Comparison of ENCODE assay signal across 8 cellular contexts in the genomic region with DNA sequence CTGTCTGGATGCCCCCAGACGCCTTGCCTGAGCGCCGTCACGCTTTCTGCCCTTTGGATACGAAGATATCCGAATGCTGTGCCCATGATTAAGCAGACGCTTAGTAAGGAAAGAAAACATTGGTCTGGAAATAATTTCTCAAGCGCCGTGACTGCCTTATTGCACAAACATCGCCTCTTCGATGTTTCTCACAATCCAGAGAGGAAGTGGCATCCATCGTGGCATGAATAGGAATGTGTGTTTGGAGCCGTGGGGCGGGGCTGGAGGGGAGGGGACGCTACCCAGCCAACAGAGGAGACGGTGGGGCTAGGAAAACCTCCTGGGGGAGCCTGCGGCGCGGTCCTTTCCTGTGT. TPM values are rescaled to one million over a fixed set of nuclear protein-coding genes. Genes with fewer than 3 reads are reported as not detected.
DNase-seq lines count a peak whose midpoint lies in the region; ATAC-seq and TF ChIP-seq lines count a peak whose summit lies in the region.

No MANE protein-coding gene starts in this region.

- intact Hi-C loops in tibial artery (cut with DNase I; ENCODE audit: low total_unique reads) = no loop called here

- no peaks in the 10 kb centered on the region for H3K36me3 Mint-ChIP-seq in brain

- peaks cover 39% of the 10 kb centered on the region for H3K4me1 Mint-ChIP-seq in brain

- no peaks in the 10 kb centered on the region for H3K9me3 ChIP-seq in tibial artery

- H3K4me1 ChIP-seq in tibial artery = peaks cover 0 to 26% (median 18%) of the 10 kb centered on the region in 4 donors

- peaks cover 0 to 4% (median 0%) of the 10 kb centered on the region in 5 experiments for H3K9me3 Mint-ChIP-seq in brain

- peaks cover 0 to 64% of the 10 kb centered on the region in 2 donors for H3K27me3 ChIP-seq in tibial artery

- peak overlapping the region; percentile 13; the same call in 1 of the 2 replicates for H3K4me3 ChIP-seq in Jurkat, Clone E6-1 (ENCODE audit: low read length)
- H3K4me3 ChIP-seq in tibial artery = peak overlapping the region; percentile 45 to 51

- TF ChIP-seq CTCF in brain (conservative IDR thresholded peaks at IDR 0.05) (no peak), tibial artery (IDR thresholded peaks at IDR 0.05) (no peak)

- ATAC-seq in GM21528 (IDR thresholded peaks at IDR 0.05; ENCODE audit: low FRiP score, unreplicated experiment) = no peak

- peak overlapping the region; percentile 6 to 89 (median 71) for H3K27ac Mint-ChIP-seq in brain

- peak overlapping the region in 1 of 2 donors; percentile 41 for H3K27ac ChIP-seq in tibial artery

- H3K4me3 Mint-ChIP-seq in brain = peak overlapping the region; percentile 83 to 95 (median 88)

- DNase-seq in Ammon's horn (ENCODE audit: low spot score) = peak; percentile 57
- DNase-seq in Jurkat, Clone E6-1 (ENCODE audit: low read depth, low spot score) = no peak
- peak; percentile 96 for DNase-seq in kidney tubule cell (ENCODE audit: low spot score)
- DNase-seq in tibial artery = no peak
- no peak for DNase-seq in activated CD8-positive, alpha-beta memory T cell treated with anti-CD3 and anti-CD28 coated beads for 24 hours
- DNase-seq in NCI-H2107 (lab: John Stamatoyannopoulos, UW) = no peak

- H3K27me3 Mint-ChIP-seq in brain = peaks cover 80% of the 10 kb centered on the region

- no peaks in the 10 kb centered on the region for H3K36me3 ChIP-seq in tibial artery

RNA-seq across cellular contexts. Expression of a gene that starts 0.6 kb away (rescaled TPM):
- 1.9 TPM for polyA plus RNA-seq in Jurkat, Clone E6-1 (2012; ENCODE audit: insufficient read depth, insufficient read length)
- 1.8 TPM for polyA plus RNA-seq in brain (ENCODE audit: insufficient read depth, low read depth, low replicate concordance)

Comparison
In these comparisons a context has a peak if more than half of its experiments do, and no peak if none do; other contexts are left out.
1. DNase-seq: peak in Ammon's horn (single experiment) and kidney tubule cell (single experiment); none in Jurkat, Clone E6-1 (single experiment), tibial artery (0 of 2), activated CD8-positive, alpha-beta memory T cell treated with anti-CD3 and anti-CD28 coated beads for 24 hours (single experiment) and NCI-H2107 (single experiment).